1 cellular context compared by ENCODE assay signal in genomic region chr19:6475321-6476108, GRCh38.
TF ChIP-seq lines count a peak whose summit lies in the region.

No MANE protein-coding gene starts in this region.

TF ChIP-seq in endothelial cell of umbilical vein, 7 proteins besides CTCF, POLR2A, EP300 and RAD21:
- TF ChIP-seq MYC (IDR thresholded peaks at IDR 0.05; ENCODE audit: low read depth, low read length) (no peak), JUN (IDR thresholded peaks at IDR 0.05; ENCODE audit: borderline replicate concordance, insufficient read depth, insufficient read length, low read depth) (no peak), FOS (IDR thresholded peaks at IDR 0.05; ENCODE audit: borderline replicate concordance, insufficient read depth, low read length) (no peak), GATA2 (IDR thresholded peaks at IDR 0.05; ENCODE audit: insufficient read depth, insufficient read length, low read depth, low read length) (no peak), EZH2 (IDR thresholded peaks at IDR 0.05; ENCODE audit: borderline replicate concordance, low read depth, low read length, severe bottlenecking) (peak; percentile 50), POLR2AphosphoS5 (IDR thresholded peaks at IDR 0.05; ENCODE audit: insufficient read depth, low read depth, low read length) (no peak)
- TF ChIP-seq, protein P1, sequence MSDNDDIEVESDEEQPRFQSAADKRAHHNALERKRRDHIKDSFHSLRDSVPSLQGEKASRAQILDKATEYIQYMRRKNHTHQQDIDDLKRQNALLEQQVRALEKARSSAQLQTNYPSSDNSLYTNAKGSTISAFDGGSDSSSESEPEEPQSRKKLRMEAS (IDR thresholded peaks at IDR 0.05; ENCODE audit: insufficient read depth, insufficient read length) = peak; percentile 44
TF ChIP-seq in endothelial cell of umbilical vein: peak in this region for 2.
